ENCODE assay signal across 8 cellular contexts in the genomic region with DNA sequence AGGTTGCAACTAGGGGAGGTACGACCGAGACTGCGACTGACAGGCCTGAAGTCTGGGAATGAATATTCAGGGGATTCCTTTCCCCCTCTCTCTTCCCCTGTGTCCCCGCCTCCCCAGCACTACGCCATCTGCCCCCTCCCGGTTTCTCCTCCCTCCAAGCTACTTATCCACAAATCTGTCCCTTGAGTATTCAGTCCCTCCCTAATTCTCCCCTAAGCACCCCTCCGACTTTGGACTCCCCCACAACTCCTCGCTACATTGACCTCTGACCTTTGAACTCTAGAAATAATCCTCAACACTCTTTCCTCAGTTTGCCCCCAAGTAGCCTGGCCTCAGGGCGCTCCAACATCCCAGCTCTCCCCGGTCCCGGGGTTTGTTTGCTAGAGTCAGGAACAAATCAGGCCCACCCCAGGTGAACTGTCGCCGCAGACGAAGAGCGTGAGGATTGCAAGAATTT. TPM values are rescaled to one million over a fixed set of nuclear protein-coding genes. Genes with fewer than 3 reads are reported as not detected.
DNase-seq lines count a peak whose midpoint lies in the region; ATAC-seq and TF ChIP-seq lines count a peak whose summit lies in the region.
"Had no signal": no experiment of that assay in that cellular context is flagged by ENCODE, and none has a peak within 500 bp of the region (broad histone marks: within the 10 kb centered on the region; RNA-seq: fewer than 3 reads in every experiment).

No MANE protein-coding gene starts in this region.

- H3K4me3 ChIP-seq in GM08714 (ENCODE audit: low read length) (peak overlapping the region; percentile 75), HUES64 (ENCODE audit: low read length) (peak overlapping the region; percentile 87), gastroesophageal sphincter (peak overlapping the region; percentile 70 to 96), neutrophil (ENCODE audit: low read depth in 1 of 2, low read length in 1 of 2) (peak overlapping the region; percentile 84 to 89)

- DNase-seq in activated CD4-positive, alpha-beta memory T cell treated with anti-CD3 and anti-CD28 coated beads, Interleukin-2, amount 10 ng/mL, durations not matched to agents 7 days and 5 days, result no peak

- H3K27me3 ChIP-seq in HUES64 (ENCODE audit: insufficient read depth, low read length) (no peaks in the 10 kb centered on the region), gastroesophageal sphincter (no peaks in the 10 kb centered on the region), neutrophil (no peaks in the 10 kb centered on the region)

- peak overlapping the region; percentile 85 for H3K4me3 Mint-ChIP-seq in activated CD4-positive, alpha-beta memory T cell treated with anti-CD3 and anti-CD28 coated beads, Interleukin-2, amount 10 ng/mL, durations not matched to agents 7 days and 5 days

- POLR2A ChIA-PET in activated CD4-positive, alpha-beta memory T cell treated with anti-CD3 and anti-CD28 coated beads, Interleukin-2, amount 10 ng/mL, durations not matched to agents 7 days and 5 days (lab: Charles Lee), result interaction anchor here (1.1 to 4.3 kb wide), 6 partner anchors 8 to 159 kb away, joined by 3 to 37 read pairs (median 7); partner anchors contain the start of genes MINDY1, PSMD4, TNFAIP8L2 and VPS72

- no peaks in the 10 kb centered on the region for H3K9me3 Mint-ChIP-seq in activated CD4-positive, alpha-beta memory T cell treated with anti-CD3 and anti-CD28 coated beads, Interleukin-2, amount 10 ng/mL, durations not matched to agents 7 days and 5 days

- no peak for TF ChIP-seq POLR2A in gastroesophageal sphincter (IDR thresholded peaks at IDR 0.05)

- H3K27ac ChIP-seq in HUES64 (ENCODE audit: low read depth, low read length) (peak overlapping the region; percentile 55), gastroesophageal sphincter (peak overlapping the region; percentile 84 to 96 (median 90)), neutrophil (peak overlapping the region; percentile 88)

- peak overlapping the region; percentile 83 for H3K27ac Mint-ChIP-seq in activated CD4-positive, alpha-beta memory T cell treated with anti-CD3 and anti-CD28 coated beads, Interleukin-2, amount 10 ng/mL, durations not matched to agents 7 days and 5 days

- CTCF ChIA-PET in activated CD4-positive, alpha-beta memory T cell treated with anti-CD3 and anti-CD28 coated beads, Interleukin-2, amount 10 ng/mL, durations not matched to agents 7 days and 5 days (lab: Charles Lee), result interaction anchor here (0.8 to 2.4 kb wide), 3 partner anchors 8 to 66 kb away, joined by 3 to 10 read pairs (median 5); partner anchors contain the start of gene TNFAIP8L2

- no peak for TF ChIP-seq EP300 in gastroesophageal sphincter (IDR thresholded peaks at IDR 0.05)

- peak; percentile 68 for ATAC-seq in gastroesophageal sphincter
- no peak for ATAC-seq in GM18519 (IDR thresholded peaks at IDR 0.05; ENCODE audit: low FRiP score, unreplicated experiment)
- no peak for ATAC-seq in GM19328 (IDR thresholded peaks at IDR 0.05; ENCODE audit: unreplicated experiment)

- H3K9me3 ChIP-seq in HUES64 (ENCODE audit: insufficient read depth, low read depth, low read length), result no peaks in the 10 kb centered on the region
- H3K9me3 ChIP-seq in gastroesophageal sphincter, result no peaks in the 10 kb centered on the region
- H3K9me3 ChIP-seq in neutrophil, result no peaks in the 10 kb centered on the region

- H3K4me1 ChIP-seq in HUES64 (ENCODE audit: insufficient read depth, low read length) (peaks cover 3% of the 10 kb centered on the region; the same call in 1 of the 2 replicates), gastroesophageal sphincter (peaks cover 4 to 60% (median 22%) of the 10 kb centered on the region in 3 donors), neutrophil (ENCODE audit: control insufficient read depth in 1 of 2, insufficient read depth in 1 of 2, low read depth in 1 of 2, low read length in 1 of 2) (peaks cover 42 to 43% of the 10 kb centered on the region in 2 experiments)

- peak overlapping the region; percentile 40; the same call in 1 of the 2 replicates for H3K9ac ChIP-seq in HUES64 (ENCODE audit: low read depth, low read length)

- 1% methylated on average over 15 of the region's 15 CpGs for WGBS in HUES64
- 0 to 18% methylated on average over 7 of the region's 15 CpGs for WGBS in gastroesophageal sphincter (ENCODE audit: low coverage in 1 of 2), 2 donors

- H3K27me3 Mint-ChIP-seq in activated CD4-positive, alpha-beta memory T cell treated with anti-CD3 and anti-CD28 coated beads, Interleukin-2, amount 10 ng/mL, durations not matched to agents 7 days and 5 days, result no peaks in the 10 kb centered on the region

- peaks cover 53% of the 10 kb centered on the region for H3K36me3 Mint-ChIP-seq in activated CD4-positive, alpha-beta memory T cell treated with anti-CD3 and anti-CD28 coated beads, Interleukin-2, amount 10 ng/mL, durations not matched to agents 7 days and 5 days (ENCODE audit: low read depth)

- H3K36me3 ChIP-seq in HUES64 (ENCODE audit: insufficient read depth, low read length), result peaks cover 40% of the 10 kb centered on the region
- peaks cover 0 to 51% of the 10 kb centered on the region in 2 donors for H3K36me3 ChIP-seq in gastroesophageal sphincter
- peaks cover 84% of the 10 kb centered on the region for H3K36me3 ChIP-seq in neutrophil

- TF ChIP-seq CTCF in gastroesophageal sphincter (IDR thresholded peaks at IDR 0.05) (no peak), neutrophil (IDR thresholded peaks at IDR 0.05) (no peak)

- H3K4me1 Mint-ChIP-seq in activated CD4-positive, alpha-beta memory T cell treated with anti-CD3 and anti-CD28 coated beads, Interleukin-2, amount 10 ng/mL, durations not matched to agents 7 days and 5 days, result peaks cover 62% of the 10 kb centered on the region

RNA-seq across cellular contexts. Expression of gene LYSMD1, which starts 0.4 kb away (rescaled TPM):
- 5.7 TPM for polyA plus RNA-seq in HUES64 (2013, experiment 1 of 2)
- 4.7 TPM for polyA plus RNA-seq in HUES64 (2013, experiment 2 of 2)
- total RNA-seq in activated CD4-positive, alpha-beta memory T cell treated with anti-CD3 and anti-CD28 coated beads, Interleukin-2, amount 10 ng/mL, durations not matched to agents 7 days and 5 days, result 1 to 10 TPM; 2.0 to 2.1 TPM
- total RNA-seq in gastroesophageal sphincter, result 10 to 100 TPM; 14.0 to 28.6 (median 14.4) TPM

RNA-seq across cellular contexts. Expression of gene SCNM1, which starts 0.6 kb away (rescaled TPM):
- 41.9 TPM for polyA plus RNA-seq in HUES64 (2013, experiment 1 of 2)
- 43.9 TPM for polyA plus RNA-seq in HUES64 (2013, experiment 2 of 2)
- total RNA-seq in activated CD4-positive, alpha-beta memory T cell treated with anti-CD3 and anti-CD28 coated beads, Interleukin-2, amount 10 ng/mL, durations not matched to agents 7 days and 5 days, result 10 to 100 TPM; 63.5 to 67.9 TPM
- total RNA-seq in gastroesophageal sphincter, result 10 to 100 TPM; 18.7 to 32.0 (median 25.6) TPM

RNA-seq across cellular contexts. Expression of gene TNFAIP8L2, which starts 8.9 kb away (rescaled TPM):
- polyA plus RNA-seq in HUES64 (2013, experiment 1 of 2), result not detected
- polyA plus RNA-seq in HUES64 (2013, experiment 2 of 2), result not detected
- 10 to 100 TPM; 31.2 to 32.0 TPM for total RNA-seq in activated CD4-positive, alpha-beta memory T cell treated with anti-CD3 and anti-CD28 coated beads, Interleukin-2, amount 10 ng/mL, durations not matched to agents 7 days and 5 days
- 1 to 10 TPM in 3 of 4 donors, under 1 TPM in 1; 0.85 to 7.2 (median 4.4) TPM for total RNA-seq in gastroesophageal sphincter
- total RNA-seq: glomerular endothelial cell had no signal

RNA-seq across cellular contexts. Expression of gene TMOD4, which starts 10.5 kb away (rescaled TPM):
- polyA plus RNA-seq in HUES64 (2013, experiment 1 of 2), result not detected
- polyA plus RNA-seq in HUES64 (2013, experiment 2 of 2), result not detected
- 1 to 10 TPM; 1.5 to 1.9 TPM for total RNA-seq in activated CD4-positive, alpha-beta memory T cell treated with anti-CD3 and anti-CD28 coated beads, Interleukin-2, amount 10 ng/mL, durations not matched to agents 7 days and 5 days
- 1 to 10 TPM in 1 of 4 donors, not detected in 3; 2.2 TPM for total RNA-seq in gastroesophageal sphincter
- total RNA-seq: glomerular endothelial cell had no signal

RNA-seq across cellular contexts. Expression of gene SEMA6C, which starts 18.9 kb away (rescaled TPM):
- polyA plus RNA-seq in HUES64 (2013, experiment 1 of 2), result 9.7 TPM
- polyA plus RNA-seq in HUES64 (2013, experiment 2 of 2), result 18.6 TPM
- 1 to 10 TPM; 1.8 to 2.3 TPM for total RNA-seq in activated CD4-positive, alpha-beta memory T cell treated with anti-CD3 and anti-CD28 coated beads, Interleukin-2, amount 10 ng/mL, durations not matched to agents 7 days and 5 days
- 10 to 100 TPM in 1 of 4 donors, 1 to 10 TPM in 3; 6.1 to 13.9 (median 8.0) TPM for total RNA-seq in gastroesophageal sphincter

Comparison
In these comparisons a context has a peak if more than half of its experiments do, and no peak if none do; other contexts are left out.
1. RNA of gene LYSMD1, which starts 0.4 kb away (total RNA-seq): 14.0 to 28.6 TPM in gastroesophageal sphincter; 2.0 to 2.1 TPM in activated CD4-positive, alpha-beta memory T cell treated with anti-CD3 and anti-CD28 coated beads, Interleukin-2, amount 10 ng/mL, durations not matched to agents 7 days and 5 days; every median in the first group is over 4 times any median in the second.
2. Peak in every context shown above with its lines, with median percentiles within 50 percentile points of each other: H3K4me3 ChIP-seq and H3K27ac ChIP-seq.